In the genomic region with DNA sequence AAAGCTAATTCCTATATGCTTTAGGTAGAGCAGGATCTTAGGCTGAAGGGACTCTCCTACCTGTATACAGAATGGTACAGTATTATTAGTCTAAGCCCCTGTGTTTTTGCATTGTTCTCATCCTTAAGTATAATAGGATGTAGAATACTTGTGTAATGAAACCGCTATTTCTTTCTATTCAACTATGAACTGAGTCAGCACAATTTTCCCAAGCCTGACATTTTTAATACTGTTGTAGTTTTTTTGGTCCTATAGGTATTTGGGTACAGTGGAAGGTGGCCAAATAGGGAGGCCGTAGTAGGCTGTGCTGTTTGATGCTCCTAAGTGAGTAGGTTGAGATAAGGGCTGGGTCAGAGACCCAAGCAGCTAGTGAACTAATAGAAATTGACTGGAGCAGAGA, we compare ENCODE assay signal across 1 cellular context.
TF ChIP-seq lines count a peak whose summit lies in the region.

No MANE protein-coding gene starts in this region.

TF ChIP-seq in WTC11, 78 proteins besides CTCF, POLR2A, EP300 and RAD21 (continued from another document):
- TF ChIP-seq, protein P1, sequence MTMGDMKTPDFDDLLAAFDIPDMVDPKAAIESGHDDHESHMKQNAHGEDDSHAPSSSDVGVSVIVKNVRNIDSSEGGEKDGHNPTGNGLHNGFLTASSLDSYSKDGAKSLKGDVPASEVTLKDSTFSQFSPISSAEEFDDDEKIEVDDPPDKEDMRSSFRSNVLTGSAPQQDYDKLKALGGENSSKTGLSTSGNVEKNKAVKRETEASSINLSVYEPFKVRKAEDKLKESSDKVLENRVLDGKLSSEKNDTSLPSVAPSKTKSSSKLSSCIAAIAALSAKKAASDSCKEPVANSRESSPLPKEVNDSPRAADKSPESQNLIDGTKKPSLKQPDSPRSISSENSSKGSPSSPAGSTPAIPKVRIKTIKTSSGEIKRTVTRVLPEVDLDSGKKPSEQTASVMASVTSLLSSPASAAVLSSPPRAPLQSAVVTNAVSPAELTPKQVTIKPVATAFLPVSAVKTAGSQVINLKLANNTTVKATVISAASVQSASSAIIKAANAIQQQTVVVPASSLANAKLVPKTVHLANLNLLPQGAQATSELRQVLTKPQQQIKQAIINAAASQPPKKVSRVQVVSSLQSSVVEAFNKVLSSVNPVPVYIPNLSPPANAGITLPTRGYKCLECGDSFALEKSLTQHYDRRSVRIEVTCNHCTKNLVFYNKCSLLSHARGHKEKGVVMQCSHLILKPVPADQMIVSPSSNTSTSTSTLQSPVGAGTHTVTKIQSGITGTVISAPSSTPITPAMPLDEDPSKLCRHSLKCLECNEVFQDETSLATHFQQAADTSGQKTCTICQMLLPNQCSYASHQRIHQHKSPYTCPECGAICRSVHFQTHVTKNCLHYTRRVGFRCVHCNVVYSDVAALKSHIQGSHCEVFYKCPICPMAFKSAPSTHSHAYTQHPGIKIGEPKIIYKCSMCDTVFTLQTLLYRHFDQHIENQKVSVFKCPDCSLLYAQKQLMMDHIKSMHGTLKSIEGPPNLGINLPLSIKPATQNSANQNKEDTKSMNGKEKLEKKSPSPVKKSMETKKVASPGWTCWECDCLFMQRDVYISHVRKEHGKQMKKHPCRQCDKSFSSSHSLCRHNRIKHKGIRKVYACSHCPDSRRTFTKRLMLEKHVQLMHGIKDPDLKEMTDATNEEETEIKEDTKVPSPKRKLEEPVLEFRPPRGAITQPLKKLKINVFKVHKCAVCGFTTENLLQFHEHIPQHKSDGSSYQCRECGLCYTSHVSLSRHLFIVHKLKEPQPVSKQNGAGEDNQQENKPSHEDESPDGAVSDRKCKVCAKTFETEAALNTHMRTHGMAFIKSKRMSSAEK (CRISPR knock-in tag; IDR thresholded peaks at IDR 0.05; ENCODE audit: borderline replicate concordance), result no peak
- TF ChIP-seq, protein P2, sequence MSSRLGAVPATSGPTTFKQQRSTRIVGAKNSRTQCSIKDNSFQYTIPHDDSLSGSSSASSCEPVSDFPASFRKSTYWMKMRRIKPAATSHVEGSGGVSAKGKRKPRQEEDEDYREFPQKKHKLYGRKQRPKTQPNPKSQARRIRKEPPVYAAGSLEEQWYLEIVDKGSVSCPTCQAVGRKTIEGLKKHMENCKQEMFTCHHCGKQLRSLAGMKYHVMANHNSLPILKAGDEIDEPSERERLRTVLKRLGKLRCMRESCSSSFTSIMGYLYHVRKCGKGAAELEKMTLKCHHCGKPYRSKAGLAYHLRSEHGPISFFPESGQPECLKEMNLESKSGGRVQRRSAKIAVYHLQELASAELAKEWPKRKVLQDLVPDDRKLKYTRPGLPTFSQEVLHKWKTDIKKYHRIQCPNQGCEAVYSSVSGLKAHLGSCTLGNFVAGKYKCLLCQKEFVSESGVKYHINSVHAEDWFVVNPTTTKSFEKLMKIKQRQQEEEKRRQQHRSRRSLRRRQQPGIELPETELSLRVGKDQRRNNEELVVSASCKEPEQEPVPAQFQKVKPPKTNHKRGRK (CRISPR knock-in tag; IDR thresholded peaks at IDR 0.05; ENCODE audit: borderline replicate concordance), result no peak
- TF ChIP-seq ZNF232 (CRISPR knock-in tag; IDR thresholded peaks at IDR 0.05) (no peak), TCF7 (CRISPR knock-in tag; IDR thresholded peaks at IDR 0.05; ENCODE audit: low read depth) (no peak), CREM (CRISPR knock-in tag; IDR thresholded peaks at IDR 0.05) (no peak), TEAD1 (CRISPR knock-in tag; IDR thresholded peaks at IDR 0.05) (no peak), ERG (CRISPR knock-in tag; IDR thresholded peaks at IDR 0.05) (no peak), TEAD4 (CRISPR knock-in tag; IDR thresholded peaks at IDR 0.05) (no peak), NFATC4 (CRISPR knock-in tag; IDR thresholded peaks at IDR 0.05) (no peak), GTF2I (CRISPR knock-in tag; conservative IDR thresholded peaks at IDR 0.05) (no peak), JUN (CRISPR knock-in tag; IDR thresholded peaks at IDR 0.05) (no peak), KAT7 (CRISPR knock-in tag; IDR thresholded peaks at IDR 0.05; ENCODE audit: borderline replicate concordance) (no peak)
